16 cellular contexts compared by ENCODE assay signal in genomic region chr12:52053570-52054209, GRCh38. TPM values are rescaled to one million over a fixed set of nuclear protein-coding genes. Genes with fewer than 3 reads are reported as not detected.
DNase-seq lines count a peak whose midpoint lies in the region; ATAC-seq, FAIRE-seq and TF ChIP-seq lines count a peak whose summit lies in the region.
"Had no signal": no experiment of that assay in that cellular context is flagged by ENCODE, and none has a peak within 500 bp of the region (broad histone marks: within the 10 kb centered on the region; RNA-seq: fewer than 3 reads in every experiment).

No MANE protein-coding gene starts in this region.

- H3K36me3 Mint-ChIP-seq in naive thymus-derived CD4-positive, alpha-beta T cell, result peaks cover 0 to 2% (median 0%) of the 10 kb centered on the region in 5 donors

- no peak overlapping the region; a peak in 1 of 6 replicates for H3K4me3 ChIP-seq in HepG2 (replicated peaks in 1 of 3; ENCODE audit: insufficient read depth in 1 of 3, low read depth in 2 of 3, low read length in 3 of 3)
- H3K4me3 ChIP-seq in right lobe of liver, result no peak overlapping the region
- peak overlapping the region; percentile 4 for H3K4me3 ChIP-seq in colonic mucosa
- H3K4me3 ChIP-seq in naive thymus-derived CD4-positive, alpha-beta T cell (ENCODE audit: low read length), result no peak overlapping the region
- H3K4me3 ChIP-seq in upper lobe of left lung, result peak overlapping the region; percentile 19 to 87 (median 61)
- H3K4me3 ChIP-seq: mucosa of descending colon had no signal

- WGBS in HepG2 (ENCODE audit: low lambda C conversion rate), result 49% methylated on average over 2 of the region's 9 CpGs
- WGBS in right lobe of liver (ENCODE audit: insufficient coverage, low coverage, low lambda C conversion rate, missing lambda C conversion rate), result 85% methylated on average over 5 of the region's 9 CpGs
- 87 to 93% methylated on average over 7 of the region's 9 CpGs for WGBS in upper lobe of left lung, 2 donors

- TF ChIP-seq POLR2A in HepG2 (IDR thresholded peaks at IDR 0.05; ENCODE audit: insufficient read depth in 1 of 2, low read depth in 2 of 2, low read length in 2 of 2) (no peak), right lobe of liver (IDR thresholded peaks at IDR 0.05) (no peak), upper lobe of left lung (IDR thresholded peaks at IDR 0.05) (no peak)

- H3K4me1 ChIP-seq in HepG2 (ENCODE audit: insufficient read depth, low read length) (peaks cover 35% of the 10 kb centered on the region), right lobe of liver (peaks cover 0 to 14% (median 7%) of the 10 kb centered on the region in 4 donors), colonic mucosa (peaks cover 7% of the 10 kb centered on the region), upper lobe of left lung (peaks cover 22 to 43% (median 30%) of the 10 kb centered on the region in 4 donors)
- H3K4me1 ChIP-seq in naive thymus-derived CD4-positive, alpha-beta T cell (ENCODE audit: control insufficient read depth in 2 of 2, insufficient read depth in 2 of 2, low read length in 2 of 2), result peaks cover 21 to 22% of the 10 kb centered on the region in 2 donors

- in situ Hi-C loops in HepG2 (cut with HindIII; ENCODE audit: extremely low pct_ligation_motif_present, low pct_unique_long_range_greater_than_20kb), result no loop called here

- peaks cover 7% of the 10 kb centered on the region; the same call in 1 of the 2 replicates for H4K20me1 ChIP-seq in HepG2 (ENCODE audit: insufficient read depth, low read length)

- H3K27me3 Mint-ChIP-seq in naive thymus-derived CD4-positive, alpha-beta T cell, result peaks cover 0 to 9% (median 0%) of the 10 kb centered on the region in 5 donors

- no peak for TF ChIP-seq RAD21 in HepG2 (CRISPR knock-in tag; IDR thresholded peaks at IDR 0.05)

- peak overlapping the region; percentile 94 for H3K4me2 ChIP-seq in HepG2 (ENCODE audit: low read depth, low read length)
- H3K4me2 ChIP-seq: KMS-11 had no signal

- POLR2A ChIA-PET in HepG2 (lab: Yijun Ruan, JAX), result no interaction called here
- POLR2A ChIA-PET in naive thymus-derived CD4-positive, alpha-beta T cell (lab: Charles Lee), result no interaction called here

- H3K27me3 ChIP-seq in HepG2 (ENCODE audit: control insufficient read depth in 1 of 2, insufficient read depth in 2 of 2, low read length in 2 of 2) (no peaks in the 10 kb centered on the region), right lobe of liver (no peaks in the 10 kb centered on the region), colonic mucosa (no peaks in the 10 kb centered on the region), upper lobe of left lung (no peaks in the 10 kb centered on the region)
- H3K27me3 ChIP-seq in naive thymus-derived CD4-positive, alpha-beta T cell (ENCODE audit: control insufficient read depth in 2 of 2, insufficient read depth in 2 of 2, low read length in 2 of 2), result no peaks in the 10 kb centered on the region

- no peak overlapping the region for H3K27ac ChIP-seq in HepG2 (ENCODE audit: extremely low read length, insufficient read depth, low read length)
- no peak overlapping the region for H3K27ac ChIP-seq in right lobe of liver
- H3K27ac ChIP-seq in colonic mucosa, result no peak overlapping the region
- H3K27ac ChIP-seq in naive thymus-derived CD4-positive, alpha-beta T cell (ENCODE audit: low read depth, low read length), result peak overlapping the region; percentile 93
- peak overlapping the region in 2 of 4 donors; percentile 94 to 99 for H3K27ac ChIP-seq in upper lobe of left lung
- H3K27ac ChIP-seq: KMS-11 had no signal

- DNase-seq in HepG2 (ENCODE audit: low spot score) (no peak), right lobe of liver (no peak), colonic mucosa (no peak), upper lobe of left lung (peak in 1 of 2 donors; percentile 82), UCSD-AML1 (lab: John Stamatoyannopoulos, UW; ENCODE audit: unreplicated experiment) (no peak), A172 (ENCODE audit: low spot score) (no peak)
- DNase-seq in naive thymus-derived CD4-positive, alpha-beta T cell, result no peak
- DNase-seq: activated effector memory CD4-positive, alpha-beta T cell treated with anti-CD3 and anti-CD28 coated beads, Interleukin-2, amount 50 U/mL, for 16 hours; dermis blood vessel endothelial cell; NCI-H2107; PC-3; stimulated activated naive CD4-positive, alpha-beta T cell; T1000 had no signal

- ATAC-seq in HepG2 (no peak), right lobe of liver (no peak), upper lobe of left lung (ENCODE audit: low FRiP score in 2 of 2) (no peak), GM18873 (IDR thresholded peaks at IDR 0.05; ENCODE audit: low FRiP score, unreplicated experiment) (no peak)
- no peak for ATAC-seq in naive thymus-derived CD4-positive, alpha-beta T cell
- ATAC-seq: mucosa of descending colon, PC-3 had no signal

- CTCF ChIA-PET in HepG2 (lab: Yijun Ruan, JAX; ENCODE audit: low intra/inter-chr PET ratio, low total read pairs), result no interaction called here
- CTCF ChIA-PET in naive thymus-derived CD4-positive, alpha-beta T cell (lab: Charles Lee), result no interaction called here

- no peak for TF ChIP-seq EP300 in HepG2 (IDR thresholded peaks at IDR 0.05; ENCODE audit: low read depth in 2 of 2, low read length in 2 of 2)
- TF ChIP-seq EP300 in HepG2 (CRISPR knock-in tag; IDR thresholded peaks at IDR 0.05; ENCODE audit: borderline replicate concordance), result no peak
- no peak for TF ChIP-seq EP300 in upper lobe of left lung (IDR thresholded peaks at IDR 0.05)

- BruUV-seq in HepG2 (replicated peaks; lab: Mats Ljungman, UMichigan), result no TSS peak

- peak overlapping the region in 5 of 9 donors; percentile 99 to 100 (median 100) for H3K27ac Mint-ChIP-seq in naive thymus-derived CD4-positive, alpha-beta T cell

- H3K9ac ChIP-seq in HepG2 (ENCODE audit: insufficient read depth, low read depth, low read length) (0 out of 2 replicates have a peak overlapping the region, but pooled peaks have one; percentile 2), colonic mucosa (ENCODE audit: low read depth in 2 of 2, low read length in 2 of 2) (peak overlapping the region; percentile 81 to 97)
- H3K9ac ChIP-seq: KMS-11 had no signal

- H3K9me3 Mint-ChIP-seq in naive thymus-derived CD4-positive, alpha-beta T cell, result peaks cover 0 to 2% (median 0%) of the 10 kb centered on the region in 11 donors

- H3K4me3 Mint-ChIP-seq in naive thymus-derived CD4-positive, alpha-beta T cell, result peak overlapping the region in 1 of 10 donors; percentile 94

- intact Hi-C loops in HepG2 (cut with micrococcal nuclease; ENCODE audit: unreplicated experiment), result no loop called here
- intact Hi-C loops in right lobe of liver (cut with DNase I), result no loop called here
- intact Hi-C loops in colonic mucosa (cut with DNase I), result no loop called here
- intact Hi-C loops in naive thymus-derived CD4-positive, alpha-beta T cell (cut with micrococcal nuclease), result loop anchor here (5.0 to 10.0 kb wide), 3 partner anchors 659 to 1969 kb away; partner anchors contain the start of genes EIF4B (in 1 of the 2), GALNT6 (in 1 of the 2) and SMARCD1 (in 1 of the 2)

- H2AFZ ChIP-seq in HepG2 (ENCODE audit: low read length), result no peak overlapping the region

- peaks cover 23 to 41% (median 36%) of the 10 kb centered on the region in 7 donors for H3K4me1 Mint-ChIP-seq in naive thymus-derived CD4-positive, alpha-beta T cell

- H3K36me3 ChIP-seq in HepG2 (replicated peaks in 1 of 2; ENCODE audit: control insufficient read depth in 1 of 2, insufficient read depth in 2 of 2, low read length in 2 of 2) (peaks cover 9 to 31% of the 10 kb centered on the region in 2 experiments), right lobe of liver (no peaks in the 10 kb centered on the region), colonic mucosa (no peaks in the 10 kb centered on the region), upper lobe of left lung (peaks cover 12 to 62% (median 46%) of the 10 kb centered on the region in 4 donors)
- peaks cover 0 to 26% (median 0%) of the 10 kb centered on the region in 3 experiments for H3K36me3 ChIP-seq in naive thymus-derived CD4-positive, alpha-beta T cell (ENCODE audit: control insufficient read depth in 2 of 3, insufficient read depth in 3 of 3, low read length in 3 of 3)

- FAIRE-seq in HepG2 (lab: Jason Lieb, UNC), result no peak

- no peaks in the 10 kb centered on the region for H3K9me3 ChIP-seq in HepG2 (ENCODE audit: low read length)
- H3K9me3 ChIP-seq in right lobe of liver, result no peaks in the 10 kb centered on the region
- H3K9me3 ChIP-seq in colonic mucosa, result no peaks in the 10 kb centered on the region
- no peaks in the 10 kb centered on the region for H3K9me3 ChIP-seq in naive thymus-derived CD4-positive, alpha-beta T cell (ENCODE audit: control insufficient read depth in 2 of 3, low read length in 3 of 3)
- no peaks in the 10 kb centered on the region for H3K9me3 ChIP-seq in upper lobe of left lung
- H3K9me3 ChIP-seq: mucosa of descending colon had no signal

- TF ChIP-seq CTCF in HepG2 (CRISPR knock-in tag; IDR thresholded peaks at IDR 0.05) (no peak), right lobe of liver (IDR thresholded peaks at IDR 0.05) (no peak), colonic mucosa (IDR thresholded peaks at IDR 0.05) (no peak), upper lobe of left lung (IDR thresholded peaks at IDR 0.05) (no peak)

- H3K79me2 ChIP-seq in HepG2 (ENCODE audit: insufficient read depth, low read length), result peaks cover 21% of the 10 kb centered on the region

RNA-seq across cellular contexts. Expression of gene NR4A1, which starts 2.4 kb away (rescaled TPM):
- total RNA-seq in HepG2 (2016; rRNA removed; fragmentation: Illumina TruSeq; extraction: Trizol), result 4.6 and 5.7 TPM in 2 replicates
- 8.4 and 9.3 TPM in 2 replicates for total RNA-seq in HepG2 (2016; cell fraction: cytosol; rRNA removed; fragmentation: Illumina TruSeq; extraction: Trizol; ENCODE audit: low read depth)
- 3.8 and 7.6 TPM in 2 replicates for total RNA-seq in HepG2 (2016; cell fraction: insoluble cytoplasmic fraction; rRNA removed; fragmentation: Illumina TruSeq; extraction: Trizol)
- 5.8 and 6.3 TPM in 2 replicates for total RNA-seq in HepG2 (2016; cell fraction: membrane; rRNA removed; fragmentation: Illumina TruSeq; extraction: Trizol)
- total RNA-seq in HepG2 (2016; cell fraction: nucleus; rRNA removed; fragmentation: Illumina TruSeq; extraction: Trizol), result 8.9 and 10.0 TPM in 2 replicates
- polyA plus RNA-seq in HepG2 (2011; rRNA removed), result 15.2 and 16.5 TPM in 2 replicates
- 7.6 and 13.1 TPM in 2 replicates for polyA plus RNA-seq in HepG2 (2011; cell fraction: cytosol; rRNA removed)
- 26.2 and 46.7 TPM in 2 replicates for polyA plus RNA-seq in HepG2 (2011; cell fraction: nucleus; rRNA removed)
- polyA plus RNA-seq in HepG2 (2012), result 6.4 and 16.5 TPM in 2 replicates
- polyA plus RNA-seq in HepG2 (2016; cell fraction: cytosol; fragmentation: Illumina TruSeq; extraction: Trizol; ENCODE audit: low read depth), result 1.6 and 1.7 TPM in 2 replicates
- polyA plus RNA-seq in HepG2 (2016; cell fraction: insoluble cytoplasmic fraction; fragmentation: Illumina TruSeq; extraction: Trizol; ENCODE audit: low read depth), result 5.3 and 8.6 TPM in 2 replicates
- 3.4 and 3.9 TPM in 2 replicates for polyA plus RNA-seq in HepG2 (2016; cell fraction: membrane; fragmentation: Illumina TruSeq; extraction: Trizol; ENCODE audit: low read depth)
- polyA plus RNA-seq in HepG2 (2016; cell fraction: nucleus; fragmentation: Illumina TruSeq; extraction: Trizol; ENCODE audit: insufficient read depth, low read depth), result 22.7 TPM in 2 replicates
- 28.6 and 56.6 TPM in 2 replicates for polyA minus RNA-seq in HepG2 (2011; rRNA and poly(A)+ RNA removed; ENCODE audit: low replicate concordance)
- 10.8 and 14.1 TPM in 2 replicates for polyA minus RNA-seq in HepG2 (2011; cell fraction: cytosol; rRNA and poly(A)+ RNA removed)
- polyA minus RNA-seq in HepG2 (2011; cell fraction: nucleus; rRNA and poly(A)+ RNA removed), result 11.8 and 13.0 TPM in 2 replicates
- total RNA-seq in right lobe of liver, result 1 to 10 TPM; 5.0 to 8.8 (median 7.7) TPM
- total RNA-seq in colonic mucosa, result 10 to 100 TPM; 51.1 to 52.0 TPM
- total RNA-seq in naive thymus-derived CD4-positive, alpha-beta T cell, result 100 to 1,000 TPM in 2 of 5 experiments, 1 to 10 TPM in 1, under 1 TPM in 2; 0.89 to 279 (median 7.1) TPM
- polyA plus RNA-seq in naive thymus-derived CD4-positive, alpha-beta T cell, result 1 to 10 TPM in 1 of 2 donors, under 1 TPM in 1; 0.28 to 1.1 TPM
- 100 to 1,000 TPM in 5 of 6 donors, 10 to 100 TPM in 1; 88.3 to 202 (median 156) TPM for total RNA-seq in upper lobe of left lung
- 1.5 and 3.3 TPM in 2 replicates for total RNA-seq in A172 (2014; rRNA removed; shearing (Covaris generic))

RNA-seq across cellular contexts. Expression of gene ATG101, which starts 16.1 kb away (rescaled TPM):
- 66.7 and 67.7 TPM in 2 replicates for total RNA-seq in HepG2 (2016; rRNA removed; fragmentation: Illumina TruSeq; extraction: Trizol)
- 24.9 and 31.4 TPM in 2 replicates for total RNA-seq in HepG2 (2016; cell fraction: cytosol; rRNA removed; fragmentation: Illumina TruSeq; extraction: Trizol; ENCODE audit: low read depth)
- total RNA-seq in HepG2 (2016; cell fraction: insoluble cytoplasmic fraction; rRNA removed; fragmentation: Illumina TruSeq; extraction: Trizol), result 67.1 and 68.7 TPM in 2 replicates
- 38.8 and 52.9 TPM in 2 replicates for total RNA-seq in HepG2 (2016; cell fraction: membrane; rRNA removed; fragmentation: Illumina TruSeq; extraction: Trizol)
- total RNA-seq in HepG2 (2016; cell fraction: nucleus; rRNA removed; fragmentation: Illumina TruSeq; extraction: Trizol), result 31.7 and 32.7 TPM in 2 replicates
- polyA plus RNA-seq in HepG2 (2011; rRNA removed), result 58.2 and 60.2 TPM in 2 replicates
- 84.5 and 95.4 TPM in 2 replicates for polyA plus RNA-seq in HepG2 (2011; cell fraction: cytosol; rRNA removed)
- polyA plus RNA-seq in HepG2 (2011; cell fraction: nucleus; rRNA removed), result 55.3 and 57.9 TPM in 2 replicates
- polyA plus RNA-seq in HepG2 (2012), result 27.2 and 33.1 TPM in 2 replicates
- 16.9 and 28.4 TPM in 2 replicates for polyA plus RNA-seq in HepG2 (2016; cell fraction: cytosol; fragmentation: Illumina TruSeq; extraction: Trizol; ENCODE audit: low read depth)
- polyA plus RNA-seq in HepG2 (2016; cell fraction: insoluble cytoplasmic fraction; fragmentation: Illumina TruSeq; extraction: Trizol; ENCODE audit: low read depth), result 57.3 and 61.7 TPM in 2 replicates
- polyA plus RNA-seq in HepG2 (2016; cell fraction: membrane; fragmentation: Illumina TruSeq; extraction: Trizol; ENCODE audit: low read depth), result 24.0 and 35.4 TPM in 2 replicates
- 51.5 and 54.0 TPM in 2 replicates for polyA plus RNA-seq in HepG2 (2016; cell fraction: nucleus; fragmentation: Illumina TruSeq; extraction: Trizol; ENCODE audit: insufficient read depth, low read depth)
- polyA minus RNA-seq in HepG2 (2011; rRNA and poly(A)+ RNA removed; ENCODE audit: low replicate concordance), result 106 and 147 TPM in 2 replicates
- polyA minus RNA-seq in HepG2 (2011; cell fraction: cytosol; rRNA and poly(A)+ RNA removed), result 15.6 and 16.2 TPM in 2 replicates
- polyA minus RNA-seq in HepG2 (2011; cell fraction: nucleus; rRNA and poly(A)+ RNA removed), result 12.8 and 16.7 TPM in 2 replicates
- 10 to 100 TPM; 17.4 to 29.7 (median 21.0) TPM for total RNA-seq in right lobe of liver
- total RNA-seq in colonic mucosa, result 10 to 100 TPM; 37.7 to 44.0 TPM
- total RNA-seq in naive thymus-derived CD4-positive, alpha-beta T cell, result 10 to 100 TPM; 20.7 to 39.7 (median 34.3) TPM
- 10 to 100 TPM; 20.9 to 30.9 TPM for polyA plus RNA-seq in naive thymus-derived CD4-positive, alpha-beta T cell
- 10 to 100 TPM; 17.8 to 74.8 (median 35.9) TPM for total RNA-seq in upper lobe of left lung
- 70.3 and 74.7 TPM in 2 replicates for total RNA-seq in A172 (2014; rRNA removed; shearing (Covaris generic))

RNA-seq across cellular contexts. Expression of gene SMIM41, which starts 25.8 kb away (rescaled TPM):
- total RNA-seq in HepG2 (2016; rRNA removed; fragmentation: Illumina TruSeq; extraction: Trizol) (not detected in 2 replicates), right lobe of liver (not detected), colonic mucosa (under 1 TPM; 0.30 to 0.58 TPM), upper lobe of left lung (10 to 100 TPM in 4 of 6 donors, 1 to 10 TPM in 2; 4.7 to 25.1 (median 15.4) TPM)
- not detected in 2 replicates for total RNA-seq in HepG2 (2016; cell fraction: cytosol; rRNA removed; fragmentation: Illumina TruSeq; extraction: Trizol; ENCODE audit: low read depth)
- not detected in 2 replicates for total RNA-seq in HepG2 (2016; cell fraction: insoluble cytoplasmic fraction; rRNA removed; fragmentation: Illumina TruSeq; extraction: Trizol)
- not detected in 2 replicates for total RNA-seq in HepG2 (2016; cell fraction: membrane; rRNA removed; fragmentation: Illumina TruSeq; extraction: Trizol)
- not detected in 2 replicates for total RNA-seq in HepG2 (2016; cell fraction: nucleus; rRNA removed; fragmentation: Illumina TruSeq; extraction: Trizol)
- polyA plus RNA-seq in HepG2 (2011; rRNA removed), result 0.07 TPM in 1 of 2 replicates, not detected in the other
- not detected in 2 replicates for polyA plus RNA-seq in HepG2 (2011; cell fraction: cytosol; rRNA removed)
- polyA plus RNA-seq in HepG2 (2011; cell fraction: nucleus; rRNA removed), result not detected in 2 replicates
- polyA plus RNA-seq in HepG2 (2012), result not detected in 2 replicates
- polyA plus RNA-seq in HepG2 (2016; cell fraction: cytosol; fragmentation: Illumina TruSeq; extraction: Trizol; ENCODE audit: low read depth), result not detected in 2 replicates
- polyA plus RNA-seq in HepG2 (2016; cell fraction: insoluble cytoplasmic fraction; fragmentation: Illumina TruSeq; extraction: Trizol; ENCODE audit: low read depth), result not detected in 2 replicates
- polyA plus RNA-seq in HepG2 (2016; cell fraction: membrane; fragmentation: Illumina TruSeq; extraction: Trizol; ENCODE audit: low read depth), result not detected in 2 replicates
- polyA plus RNA-seq in HepG2 (2016; cell fraction: nucleus; fragmentation: Illumina TruSeq; extraction: Trizol; ENCODE audit: insufficient read depth, low read depth), result not detected in 2 replicates
- not detected in 2 replicates for polyA minus RNA-seq in HepG2 (2011; rRNA and poly(A)+ RNA removed; ENCODE audit: low replicate concordance)
- polyA minus RNA-seq in HepG2 (2011; cell fraction: cytosol; rRNA and poly(A)+ RNA removed), result not detected in 2 replicates
- 0.39 TPM in 1 of 2 replicates, not detected in the other for polyA minus RNA-seq in HepG2 (2011; cell fraction: nucleus; rRNA and poly(A)+ RNA removed)
- total RNA-seq in naive thymus-derived CD4-positive, alpha-beta T cell, result under 1 TPM in 2 of 5 experiments, not detected in 3; 0.24 to 0.27 TPM
- not detected for polyA plus RNA-seq in naive thymus-derived CD4-positive, alpha-beta T cell
- not detected in 2 replicates for total RNA-seq in A172 (2014; rRNA removed; shearing (Covaris generic))
- total RNA-seq: dermis blood vessel endothelial cell, PC-3 had no signal

RNA-seq across cellular contexts. Expression of gene TAMALIN, which starts 46.9 kb away (rescaled TPM):
- total RNA-seq in HepG2 (2016; rRNA removed; fragmentation: Illumina TruSeq; extraction: Trizol) (7.2 and 10.9 TPM in 2 replicates), right lobe of liver (1 to 10 TPM; 2.9 to 6.5 (median 3.9) TPM), colonic mucosa (10 to 100 TPM in 1 of 2 donors, 1 to 10 TPM in 1; 5.0 to 15.2 TPM), upper lobe of left lung (100 to 1,000 TPM in 2 of 6 donors, 10 to 100 TPM in 4; 52.3 to 170 (median 73.7) TPM)
- 3.8 and 3.9 TPM in 2 replicates for total RNA-seq in HepG2 (2016; cell fraction: cytosol; rRNA removed; fragmentation: Illumina TruSeq; extraction: Trizol; ENCODE audit: low read depth)
- total RNA-seq in HepG2 (2016; cell fraction: insoluble cytoplasmic fraction; rRNA removed; fragmentation: Illumina TruSeq; extraction: Trizol), result 5.9 and 12.2 TPM in 2 replicates
- 6.3 and 7.1 TPM in 2 replicates for total RNA-seq in HepG2 (2016; cell fraction: membrane; rRNA removed; fragmentation: Illumina TruSeq; extraction: Trizol)
- total RNA-seq in HepG2 (2016; cell fraction: nucleus; rRNA removed; fragmentation: Illumina TruSeq; extraction: Trizol), result 8.6 and 10.4 TPM in 2 replicates
- polyA plus RNA-seq in HepG2 (2011; rRNA removed), result 2.9 and 4.5 TPM in 2 replicates
- 3.7 and 3.8 TPM in 2 replicates for polyA plus RNA-seq in HepG2 (2011; cell fraction: cytosol; rRNA removed)
- 7.5 and 12.9 TPM in 2 replicates for polyA plus RNA-seq in HepG2 (2011; cell fraction: nucleus; rRNA removed)
- 3.6 and 4.0 TPM in 2 replicates for polyA plus RNA-seq in HepG2 (2012)
- 0.84 and 1.5 TPM in 2 replicates for polyA plus RNA-seq in HepG2 (2016; cell fraction: cytosol; fragmentation: Illumina TruSeq; extraction: Trizol; ENCODE audit: low read depth)
- polyA plus RNA-seq in HepG2 (2016; cell fraction: insoluble cytoplasmic fraction; fragmentation: Illumina TruSeq; extraction: Trizol; ENCODE audit: low read depth), result 5.5 TPM in 2 replicates
- polyA plus RNA-seq in HepG2 (2016; cell fraction: membrane; fragmentation: Illumina TruSeq; extraction: Trizol; ENCODE audit: low read depth), result 2.0 and 2.7 TPM in 2 replicates
- polyA plus RNA-seq in HepG2 (2016; cell fraction: nucleus; fragmentation: Illumina TruSeq; extraction: Trizol; ENCODE audit: insufficient read depth, low read depth), result 17.1 and 20.1 TPM in 2 replicates
- polyA minus RNA-seq in HepG2 (2011; rRNA and poly(A)+ RNA removed; ENCODE audit: low replicate concordance), result 0.21 and 6.7 TPM in 2 replicates
- polyA minus RNA-seq in HepG2 (2011; cell fraction: cytosol; rRNA and poly(A)+ RNA removed), result 1.3 and 2.7 TPM in 2 replicates
- 4.9 and 8.2 TPM in 2 replicates for polyA minus RNA-seq in HepG2 (2011; cell fraction: nucleus; rRNA and poly(A)+ RNA removed)
- total RNA-seq in naive thymus-derived CD4-positive, alpha-beta T cell, result 100 to 1,000 TPM in 2 of 5 experiments, 10 to 100 TPM in 2, 1 to 10 TPM in 1; 5.6 to 501 (median 33.7) TPM
- polyA plus RNA-seq in naive thymus-derived CD4-positive, alpha-beta T cell, result 1 to 10 TPM; 1.1 to 1.3 TPM
- 2.3 and 3.3 TPM in 2 replicates for total RNA-seq in A172 (2014; rRNA removed; shearing (Covaris generic))

Comparison
In these comparisons a context has a peak if more than half of its experiments do, and no peak if none do; other contexts are left out.
1. H3K4me3 ChIP-seq: peak in colonic mucosa (single experiment) and upper lobe of left lung (4 of 4); none in HepG2 (0 of 3), right lobe of liver (0 of 3) and naive thymus-derived CD4-positive, alpha-beta T cell (single experiment).
2. intact Hi-C loops: an anchor here in naive thymus-derived CD4-positive, alpha-beta T cell (5.0 to 10.0 kb wide); none called in HepG2, right lobe of liver and colonic mucosa.